ENCODE assay signal across 15 cellular contexts in the genomic region with DNA sequence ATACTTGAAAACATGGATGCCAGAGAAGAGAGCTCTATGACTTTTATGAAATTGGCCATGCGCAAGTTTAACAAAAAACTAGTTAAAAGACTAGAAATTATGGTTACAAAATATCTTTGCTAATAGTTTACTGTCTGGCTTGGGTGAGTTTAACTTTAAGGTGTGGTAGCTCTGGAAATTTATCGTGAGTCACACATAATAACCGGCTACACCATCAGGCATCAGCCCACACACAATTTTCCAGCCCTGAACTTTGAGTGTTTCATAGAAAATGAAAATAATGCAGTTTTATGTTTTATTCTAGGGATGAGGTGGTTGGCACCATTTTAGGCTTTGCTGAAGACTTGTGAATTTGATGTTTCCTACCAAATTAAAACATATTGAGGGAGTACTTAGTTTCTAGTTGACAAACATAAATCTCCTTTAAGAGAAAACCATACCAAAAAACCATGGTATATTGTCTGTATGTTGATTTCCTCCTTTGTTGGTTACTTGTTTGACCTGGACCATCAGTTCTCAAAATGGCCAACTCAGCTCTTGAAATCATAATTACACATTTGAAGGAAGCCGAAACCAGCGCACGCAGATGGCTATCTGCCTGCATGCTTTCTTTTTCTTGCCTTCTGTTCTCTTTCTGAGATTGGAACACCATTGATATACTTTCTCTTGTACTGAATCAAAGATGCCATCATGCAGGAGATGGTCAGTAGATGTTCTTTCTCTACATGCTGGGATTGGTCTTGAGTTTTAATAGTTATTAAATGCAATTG.
A peak's percentile ranks its signal among the peaks of the same experiment; 100 is the strongest.
DNase-seq lines count a peak whose midpoint lies in the region; ATAC-seq lines count a peak whose summit lies in the region.
"Had no signal": no experiment of that assay in that cellular context is flagged by ENCODE, and none has a peak within 500 bp of the region (broad histone marks: within the 10 kb centered on the region; RNA-seq: fewer than 3 reads in every experiment).

No MANE protein-coding gene starts in this region.

- H3K4me1 Mint-ChIP-seq in activated naive CD4-positive, alpha-beta T cell treated with anti-CD3 and anti-CD28 coated beads, Interleukin-2, amount 50 U/mL, for 24 hours = peaks cover 67% of the 10 kb centered on the region
- peaks cover 73% of the 10 kb centered on the region for H3K4me1 Mint-ChIP-seq in T-helper 2 cell treated with Interferon-gamma antibody and Interleukin-4, amounts not matched to agents 5 μg/mL and 100 μg/mL, for 36 hours (ENCODE audit: low read depth)
- peaks cover 57% of the 10 kb centered on the region for H3K4me1 Mint-ChIP-seq in central memory CD8-positive, alpha-beta T cell
- H3K4me1 Mint-ChIP-seq in stimulated activated memory B cell treated with anti-CD40 and anti-IgM and Interleukin-4, amounts not matched to agents 10 μg/mL and 1 μg/mL and 100 μg/mL, for 72 hours = peaks cover 58% of the 10 kb centered on the region
- H3K4me1 Mint-ChIP-seq in naive thymus-derived CD8-positive, alpha-beta T cell = peaks cover 21 to 55% (median 45%) of the 10 kb centered on the region in 4 donors

- peaks cover 4% of the 10 kb centered on the region for H3K36me3 Mint-ChIP-seq in activated naive CD4-positive, alpha-beta T cell treated with anti-CD3 and anti-CD28 coated beads, Interleukin-2, amount 50 U/mL, for 24 hours
- peaks cover 26% of the 10 kb centered on the region for H3K36me3 Mint-ChIP-seq in T-helper 2 cell treated with Interferon-gamma antibody and Interleukin-4, amounts not matched to agents 5 μg/mL and 100 μg/mL, for 36 hours (ENCODE audit: low read depth)
- peaks cover 2% of the 10 kb centered on the region for H3K36me3 Mint-ChIP-seq in central memory CD8-positive, alpha-beta T cell (ENCODE audit: insufficient read depth)
- H3K36me3 Mint-ChIP-seq in stimulated activated memory B cell treated with anti-CD40 and anti-IgM and Interleukin-4, amounts not matched to agents 10 μg/mL and 1 μg/mL and 100 μg/mL, for 72 hours = no peaks in the 10 kb centered on the region
- no peaks in the 10 kb centered on the region for H3K36me3 Mint-ChIP-seq in naive thymus-derived CD8-positive, alpha-beta T cell
- H3K36me3 Mint-ChIP-seq: memory B cell, type B pancreatic cell had no signal

- peak overlapping the region; percentile 73 for H3K4me3 Mint-ChIP-seq in activated naive CD4-positive, alpha-beta T cell treated with anti-CD3 and anti-CD28 coated beads, Interleukin-2, amount 50 U/mL, for 24 hours
- peak overlapping the region; percentile 89 for H3K4me3 Mint-ChIP-seq in T-helper 2 cell treated with Interferon-gamma antibody and Interleukin-4, amounts not matched to agents 5 μg/mL and 100 μg/mL, for 36 hours
- peak overlapping the region; percentile 47 for H3K4me3 Mint-ChIP-seq in central memory CD8-positive, alpha-beta T cell
- H3K4me3 Mint-ChIP-seq in stimulated activated memory B cell treated with anti-CD40 and anti-IgM and Interleukin-4, amounts not matched to agents 10 μg/mL and 1 μg/mL and 100 μg/mL, for 72 hours = no peak overlapping the region
- peak overlapping the region in 2 of 10 donors; percentile 8 to 11 for H3K4me3 Mint-ChIP-seq in naive thymus-derived CD8-positive, alpha-beta T cell
- H3K4me3 Mint-ChIP-seq: memory B cell, type B pancreatic cell had no signal

- H3K27me3 Mint-ChIP-seq in activated naive CD4-positive, alpha-beta T cell treated with anti-CD3 and anti-CD28 coated beads, Interleukin-2, amount 50 U/mL, for 24 hours = no peaks in the 10 kb centered on the region
- no peaks in the 10 kb centered on the region for H3K27me3 Mint-ChIP-seq in T-helper 2 cell treated with Interferon-gamma antibody and Interleukin-4, amounts not matched to agents 5 μg/mL and 100 μg/mL, for 36 hours (ENCODE audit: low read depth)
- H3K27me3 Mint-ChIP-seq in central memory CD8-positive, alpha-beta T cell = no peaks in the 10 kb centered on the region
- no peaks in the 10 kb centered on the region for H3K27me3 Mint-ChIP-seq in stimulated activated memory B cell treated with anti-CD40 and anti-IgM and Interleukin-4, amounts not matched to agents 10 μg/mL and 1 μg/mL and 100 μg/mL, for 72 hours
- no peaks in the 10 kb centered on the region for H3K27me3 Mint-ChIP-seq in naive thymus-derived CD8-positive, alpha-beta T cell

- peak overlapping the region; percentile 91 for H3K27ac Mint-ChIP-seq in activated naive CD4-positive, alpha-beta T cell treated with anti-CD3 and anti-CD28 coated beads, Interleukin-2, amount 50 U/mL, for 24 hours
- peak overlapping the region; percentile 99 for H3K27ac Mint-ChIP-seq in T-helper 2 cell treated with Interferon-gamma antibody and Interleukin-4, amounts not matched to agents 5 μg/mL and 100 μg/mL, for 36 hours
- H3K27ac Mint-ChIP-seq in central memory CD8-positive, alpha-beta T cell (ENCODE audit: low read depth) = no peak overlapping the region
- H3K27ac Mint-ChIP-seq in stimulated activated memory B cell treated with anti-CD40 and anti-IgM and Interleukin-4, amounts not matched to agents 10 μg/mL and 1 μg/mL and 100 μg/mL, for 72 hours = peak overlapping the region; percentile 73
- peak overlapping the region in 3 of 10 donors; percentile 54 to 80 (median 55) for H3K27ac Mint-ChIP-seq in naive thymus-derived CD8-positive, alpha-beta T cell
- H3K27ac Mint-ChIP-seq: memory B cell, type B pancreatic cell had no signal

- POLR2A ChIA-PET in naive thymus-derived CD8-positive, alpha-beta T cell (lab: Charles Lee) = no interaction called here

- DNase-seq in activated naive CD4-positive, alpha-beta T cell treated with anti-CD3 and anti-CD28 coated beads, Interleukin-2, amount 50 U/mL, for 16 hours = no peak
- peak; percentile 65 for DNase-seq in T-helper 2 cell treated with Interferon-gamma antibody and Interleukin-4, amounts not matched to agents 5 μg/mL and 100 μg/mL, for 36 hours (ENCODE audit: low spot score)
- DNase-seq in central memory CD8-positive, alpha-beta T cell (ENCODE audit: low spot score in 2 of 2) = no peak
- no peak for DNase-seq in naive thymus-derived CD8-positive, alpha-beta T cell
- DNase-seq in cortex of kidney (lab: John Stamatoyannopoulos, UW) = no peak
- DNase-seq: activated gamma-delta T cell, NCI-H187, NCI-H524 treated with DMSO at 0.1 percent for 48 hours, OCI-M1 had no signal

- ATAC-seq in central memory CD8-positive, alpha-beta T cell (replicated peaks; ENCODE audit: extremely low read depth, poor library complexity, severe bottlenecking) = no peak
- no peak for ATAC-seq in stimulated activated memory B cell treated with anti-CD40 and anti-IgM and Interleukin-4, amounts not matched to agents 10 μg/mL and 1 μg/mL and 100 μg/mL, for 72 hours
- no peak for ATAC-seq in HG03439 (IDR thresholded peaks at IDR 0.05; ENCODE audit: unreplicated experiment)
- ATAC-seq in naive thymus-derived CD8-positive, alpha-beta T cell = no peak
- ATAC-seq: gastroesophageal sphincter had no signal

- peaks cover 10% of the 10 kb centered on the region for H3K9me3 Mint-ChIP-seq in activated naive CD4-positive, alpha-beta T cell treated with anti-CD3 and anti-CD28 coated beads, Interleukin-2, amount 50 U/mL, for 24 hours
- peaks cover 8% of the 10 kb centered on the region for H3K9me3 Mint-ChIP-seq in T-helper 2 cell treated with Interferon-gamma antibody and Interleukin-4, amounts not matched to agents 5 μg/mL and 100 μg/mL, for 36 hours
- H3K9me3 Mint-ChIP-seq in central memory CD8-positive, alpha-beta T cell = no peaks in the 10 kb centered on the region
- H3K9me3 Mint-ChIP-seq in stimulated activated memory B cell treated with anti-CD40 and anti-IgM and Interleukin-4, amounts not matched to agents 10 μg/mL and 1 μg/mL and 100 μg/mL, for 72 hours = no peaks in the 10 kb centered on the region
- peaks cover 0 to 2% (median 0%) of the 10 kb centered on the region in 9 donors for H3K9me3 Mint-ChIP-seq in naive thymus-derived CD8-positive, alpha-beta T cell
- H3K9me3 Mint-ChIP-seq: memory B cell had no signal
